9 cellular contexts compared by ENCODE assay signal in the genomic region with DNA sequence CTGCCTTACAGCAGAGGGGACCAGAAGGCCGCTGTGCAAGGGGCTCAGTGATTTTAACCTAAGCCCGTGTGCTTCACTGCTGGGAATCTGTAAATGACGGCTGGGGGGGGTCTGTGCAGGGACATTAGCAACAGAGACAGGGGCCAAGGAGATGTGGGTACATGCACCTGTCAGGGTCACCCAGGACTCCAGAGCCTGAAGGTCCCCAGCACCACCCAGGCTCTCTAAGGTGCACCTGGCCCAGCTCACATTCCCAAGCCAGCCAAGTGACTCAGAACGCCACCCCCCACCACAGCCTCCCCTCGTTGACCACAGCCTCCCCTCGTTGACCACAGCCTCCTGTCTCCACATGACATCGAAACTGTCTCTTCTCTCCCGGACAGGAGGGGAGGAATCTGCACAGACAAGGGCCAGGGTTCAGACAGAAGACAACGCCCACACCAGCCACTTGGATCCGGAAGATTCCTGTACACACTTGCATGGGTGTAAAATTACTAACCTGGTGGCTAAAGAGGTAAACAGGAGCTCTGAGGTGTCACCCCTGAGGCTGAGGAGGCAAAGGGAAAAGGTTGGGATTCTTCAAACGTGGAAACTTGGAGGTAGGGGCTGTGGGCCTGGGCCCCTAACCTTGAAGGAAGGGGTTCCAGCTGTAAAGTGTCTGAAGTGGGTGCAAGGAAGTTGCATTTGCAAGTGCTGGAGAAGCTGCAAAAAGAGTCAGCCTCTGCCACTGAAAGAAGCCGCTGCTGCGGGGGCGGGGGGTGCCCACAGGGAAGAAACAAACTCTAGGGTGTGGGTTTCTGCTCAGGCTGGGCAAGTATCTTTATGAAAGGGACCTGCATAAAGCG. TPM values are rescaled to one million over a fixed set of nuclear protein-coding genes. Genes with fewer than 3 reads are reported as not detected.
DNase-seq lines count a peak whose midpoint lies in the region; ATAC-seq and TF ChIP-seq lines count a peak whose summit lies in the region.
"Had no signal": no experiment of that assay in that cellular context is flagged by ENCODE, and none has a peak within 500 bp of the region (broad histone marks: within the 10 kb centered on the region; RNA-seq: fewer than 3 reads in every experiment).

No MANE protein-coding gene starts in this region.

- no peaks in the 10 kb centered on the region for H3K27me3 Mint-ChIP-seq in mesothelial cell of epicardium (ENCODE audit: low read depth)
- H3K27me3 Mint-ChIP-seq in type B pancreatic cell: peaks cover 2% of the 10 kb centered on the region

- intact Hi-C loops in left cardiac atrium (cut with DNase I) (no loop called here), Right ventricle myocardium inferior (cut with DNase I) (no loop called here)

- H3K36me3 Mint-ChIP-seq in mesothelial cell of epicardium: no peaks in the 10 kb centered on the region
- H3K36me3 Mint-ChIP-seq in type B pancreatic cell: no peaks in the 10 kb centered on the region

- TF ChIP-seq CTCF in mesothelial cell of epicardium (IDR thresholded peaks at IDR 0.05; ENCODE audit: unreplicated experiment): no peak
- no peak for TF ChIP-seq CTCF in type B pancreatic cell (conservative IDR thresholded peaks at IDR 0.05)

- ATAC-seq in left cardiac atrium (no peak), Right ventricle myocardium inferior (no peak)

- H3K4me3 Mint-ChIP-seq in mesothelial cell of epicardium (no peak overlapping the region), type B pancreatic cell (no peak overlapping the region)

- H3K4me1 Mint-ChIP-seq in mesothelial cell of epicardium (peaks cover 43% of the 10 kb centered on the region), type B pancreatic cell (ENCODE audit: unreplicated experiment) (peaks cover 25% of the 10 kb centered on the region)

- peak overlapping the region; percentile 81 for H3K27ac Mint-ChIP-seq in mesothelial cell of epicardium
- H3K27ac Mint-ChIP-seq in type B pancreatic cell: peak overlapping the region; percentile 76

- peak; percentile 14 for DNase-seq in left cardiac atrium
- DNase-seq in Right ventricle myocardium inferior (ENCODE audit: missing footprints): no peak
- DNase-seq in activated T-cell treated with anti-CD3 and anti-CD28 coated beads for 4 hours: peak; percentile 50
- DNase-seq in mesothelial cell of epicardium (ENCODE audit: low spot score in 2 of 2, unreplicated experiment in 2 of 2): peak in 1 of 2 experiments; percentile 1
- DNase-seq in type B pancreatic cell (ENCODE audit: extremely low spot score, unreplicated experiment): no peak
- no peak for DNase-seq in NCI-H128 (lab: John Stamatoyannopoulos, UW; ENCODE audit: unreplicated experiment)
- no peak for DNase-seq in NCI-H748 treated with DMSO at 0.1 percent for 48 hours (lab: John Stamatoyannopoulos, UW)
- DNase-seq in HCEC 1CT: no peak

- H3K9me3 Mint-ChIP-seq in mesothelial cell of epicardium (no peaks in the 10 kb centered on the region), type B pancreatic cell (no peaks in the 10 kb centered on the region)

RNA-seq across cellular contexts. Expression of gene CALML3, which starts 27.0 kb away (rescaled TPM):
- not detected for total RNA-seq in left cardiac atrium
- not detected for total RNA-seq in Right ventricle myocardium inferior
- total RNA-seq in mesothelial cell of epicardium: 0.07 TPM in 1 of 3 replicates, not detected in the others
- not detected in 2 replicates for total RNA-seq in type B pancreatic cell (ENCODE audit: low replicate concordance)
- total RNA-seq: T-helper 1 cell treated with Interleukin-12 subunit alpha and Interleukin-12 subunit beta and Interleukin-4 antibody, amounts not matched to agents 30 ng/mL and 1 ng/mL, for 36 hours had no signal

RNA-seq across cellular contexts. Expression of gene CALML5, which starts 52.4 kb away (rescaled TPM):
- total RNA-seq in left cardiac atrium (not detected), Right ventricle myocardium inferior (not detected), mesothelial cell of epicardium (0.42 TPM in 1 of 3 replicates, not detected in the others), type B pancreatic cell (ENCODE audit: low replicate concordance) (not detected in 2 replicates)
- total RNA-seq: T-helper 1 cell treated with Interleukin-12 subunit alpha and Interleukin-12 subunit beta and Interleukin-4 antibody, amounts not matched to agents 30 ng/mL and 1 ng/mL, for 36 hours had no signal

Comparison
In these comparisons a context has a peak if more than half of its experiments do, and no peak if none do; other contexts are left out.
1. DNase-seq: peak in left cardiac atrium (single experiment) and activated T-cell treated with anti-CD3 and anti-CD28 coated beads for 4 hours (single experiment); none in Right ventricle myocardium inferior (single experiment), type B pancreatic cell (single experiment), NCI-H128 (single experiment), NCI-H748 treated with DMSO at 0.1 percent for 48 hours (single experiment) and HCEC 1CT (single experiment).